In the genomic region with DNA sequence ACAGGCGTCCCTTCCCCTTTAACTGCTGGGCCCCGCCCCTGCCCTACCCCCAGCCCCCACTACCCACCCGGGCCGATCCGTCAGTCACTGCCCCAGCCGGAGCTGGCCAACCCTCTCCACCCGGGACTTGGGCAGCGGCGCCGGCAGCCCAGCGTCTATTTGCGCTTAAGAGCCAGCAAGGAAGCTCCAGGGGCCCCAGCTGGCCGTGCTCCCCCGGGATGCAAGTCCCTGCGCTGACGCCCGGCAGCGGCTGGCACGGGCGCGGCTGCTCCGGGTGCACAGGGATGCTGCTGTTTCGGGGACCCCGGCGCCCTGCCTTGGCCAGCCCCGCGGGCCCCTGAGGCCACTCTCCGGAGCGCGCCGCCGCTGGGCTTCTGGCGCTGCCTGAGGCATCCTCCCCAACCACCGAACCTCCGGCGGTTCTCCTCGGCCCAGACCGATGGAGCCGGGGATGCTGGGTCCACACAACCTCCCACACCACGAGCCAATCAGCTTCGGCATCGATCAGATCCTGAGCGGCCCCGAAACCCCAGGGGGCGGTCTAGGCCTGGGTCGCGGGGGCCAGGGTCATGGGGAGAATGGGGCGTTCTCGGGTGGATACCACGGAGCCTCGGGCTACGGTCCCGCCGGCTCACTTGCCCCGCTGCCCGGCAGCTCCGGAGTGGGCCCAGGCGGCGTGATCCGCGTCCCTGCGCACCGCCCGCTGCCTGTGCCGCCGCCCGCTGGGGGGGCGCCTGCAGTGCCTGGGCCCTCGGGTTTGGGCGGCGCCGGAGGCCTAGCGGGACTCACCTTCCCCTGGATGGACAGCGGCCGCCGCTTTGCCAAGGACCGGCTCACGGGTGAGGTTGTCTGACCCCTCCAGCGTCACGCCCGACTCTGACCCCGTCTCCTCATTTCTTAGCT, we compare ENCODE assay signal across 12 cellular contexts. TPM values are rescaled to one million over a fixed set of nuclear protein-coding genes. Genes with fewer than 3 reads are reported as not detected.
DNase-seq lines count a peak whose midpoint lies in the region; ATAC-seq and TF ChIP-seq lines count a peak whose summit lies in the region.
"Had no signal": no experiment of that assay in that cellular context is flagged by ENCODE, and none has a peak within 500 bp of the region (broad histone marks: within the 10 kb centered on the region; RNA-seq: fewer than 3 reads in every experiment).

A gene (plus strand): TSS at position 83 of the 903 bp plus-strand sequence. CDS start 357 bp downstream, at position 440.

- H3K9me3 ChIP-seq in cardiac muscle cell (ENCODE audit: low read depth) (no peaks in the 10 kb centered on the region), RWPE2 (ENCODE audit: severe bottlenecking) (no peaks in the 10 kb centered on the region), iPS-18c (ENCODE audit: control insufficient read depth, insufficient read depth, low read length) (peaks cover 9% of the 10 kb centered on the region), thymus (ENCODE audit: control insufficient read depth) (no peaks in the 10 kb centered on the region)

- no peak for TF ChIP-seq CTCF in cardiac muscle cell (IDR thresholded peaks at IDR 0.05; ENCODE audit: low read depth, low read length)
- no peak for TF ChIP-seq CTCF in RWPE2 (IDR thresholded peaks at IDR 0.05; ENCODE audit: poor library complexity, severe bottlenecking)

- H3K4me3 ChIP-seq in cardiac muscle cell (peak within 1 kb of the TSS; percentile 2), RWPE2 (ENCODE audit: severe bottlenecking) (no peak within 1 kb of the TSS), iPS-18c (ENCODE audit: insufficient read depth, low read depth, low read length) (peak within 1 kb of the TSS; percentile 42), thymus (ENCODE audit: low read length) (peak within 1 kb of the TSS; percentile 50)

- H3K27ac ChIP-seq in cardiac muscle cell, result no peak within 1 kb of the TSS
- no peak within 1 kb of the TSS for H3K27ac ChIP-seq in RWPE2 (ENCODE audit: poor library complexity, severe bottlenecking)
- no peak within 1 kb of the TSS for H3K27ac ChIP-seq in thymus (ENCODE audit: low read depth)

- intact Hi-C loops in left ventricle myocardium superior (cut with micrococcal nuclease), result no loop called here

- WGBS in thymus, result 2% methylated on average over 82 of the region's 82 CpGs

- DNase-seq in cardiac muscle cell (ENCODE audit: low read depth in 1 of 2, low spot score in 1 of 2), result peak in 1 of 2 donors; percentile 25
- no peak for DNase-seq in left ventricle myocardium superior
- peak; percentile 58 for DNase-seq in RWPE2 (ENCODE audit: low spot score)
- no peak for DNase-seq in SHP77 (lab: John Stamatoyannopoulos, UW)
- no peak for DNase-seq in cerebellar cortex (ENCODE audit: low spot score)
- DNase-seq: effector CD4-positive, alpha-beta T cell; GF-D8; T-helper 9 cell had no signal

- no peaks in the 10 kb centered on the region for H3K4me1 ChIP-seq in cardiac muscle cell (ENCODE audit: low read depth)
- H3K4me1 ChIP-seq in RWPE2 (ENCODE audit: insufficient read depth, poor library complexity, severe bottlenecking), result no peaks in the 10 kb centered on the region
- H3K4me1 ChIP-seq in thymus (ENCODE audit: control insufficient read depth, insufficient read depth, low read length), result peaks cover 13% of the 10 kb centered on the region

- H3K27me3 ChIP-seq in cardiac muscle cell, result peaks cover 100% of the 10 kb centered on the region
- H3K27me3 ChIP-seq in RWPE2 (ENCODE audit: insufficient read depth, poor library complexity, severe bottlenecking), result peaks cover 80% of the 10 kb centered on the region
- H3K27me3 ChIP-seq in thymus (ENCODE audit: control insufficient read depth, insufficient read depth), result peaks cover 74% of the 10 kb centered on the region

- H3K36me3 ChIP-seq in cardiac muscle cell, result no peaks in the 10 kb centered on the region
- H3K36me3 ChIP-seq in RWPE2 (ENCODE audit: low read depth), result no peaks in the 10 kb centered on the region
- no peaks in the 10 kb centered on the region for H3K36me3 ChIP-seq in thymus (ENCODE audit: control insufficient read depth, insufficient read depth)

- ATAC-seq in left ventricle myocardium superior, result no peak
- peak; percentile 28 for ATAC-seq in RWPE2 (ENCODE audit: low read depth)
- no peak for ATAC-seq in GM21381 (IDR thresholded peaks at IDR 0.05; ENCODE audit: unreplicated experiment)

RNA-seq across cellular contexts. Expression of the gene that starts here (rescaled TPM):
- total RNA-seq in cardiac muscle cell (0.06 TPM in 1 of 2 replicates, not detected in the other), left ventricle myocardium superior (not detected)
- polyA plus RNA-seq in cardiac muscle cell (not detected in 2 replicates), thymus (0.11 TPM)
- total RNA-seq: subcutaneous adipose tissue had no signal
